ENCODE assay signal across 10 cellular contexts in genomic region chr11:95512177-95512576, GRCh38.
DNase-seq lines count a peak whose midpoint lies in the region; ATAC-seq and TF ChIP-seq lines count a peak whose summit lies in the region.
"Had no signal": no experiment of that assay in that cellular context is flagged by ENCODE, and none has a peak within 500 bp of the region (broad histone marks: within the 10 kb centered on the region; RNA-seq: fewer than 3 reads in every experiment).

No MANE protein-coding gene starts in this region.

- H3K4me1 ChIP-seq in breast epithelium = peaks cover 2 to 5% of the 10 kb centered on the region in 2 donors
- peaks cover 0 to 15% (median 6%) of the 10 kb centered on the region in 4 donors for H3K4me1 ChIP-seq in stomach

- WGBS in stomach, 5 donors = 56 to 80% (median 72%) methylated on average over 4 of the region's 4 CpGs

- TF ChIP-seq POLR2A in breast epithelium (IDR thresholded peaks at IDR 0.05) (no peak), stomach (IDR thresholded peaks at IDR 0.05) (no peak)

- DNase-seq in H4 (ENCODE audit: low spot score) = peak; percentile 21
- peak in 1 of 2 donors; percentile 52 for DNase-seq in breast epithelium (ENCODE audit: low spot score in 2 of 2)
- peak; percentile 31 for DNase-seq in kidney tubule cell (ENCODE audit: low spot score)
- no peak for DNase-seq in stomach
- no peak for DNase-seq in ureter (ENCODE audit: low spot score)
- no peak for DNase-seq in activated T-cell treated with anti-CD3 and anti-CD28 coated beads, Interleukin-2, amount 50 U/mL, for 48 hours
- no peak for DNase-seq in stimulated activated naive CD8-positive, alpha-beta T cell treated with anti-CD3 and anti-CD28 coated beads, Interleukin-15, Interleukin-2, amounts not matched to agents 100 U/mL and 50 U/mL, for 24 hours
- DNase-seq: activated CD4-positive, alpha-beta T cell treated with anti-CD3 and anti-CD28 coated beads, Interleukin-2, amount 50 U/mL, for 48 hours; MM.1S had no signal

- H3K36me3 ChIP-seq in breast epithelium (no peaks in the 10 kb centered on the region), stomach (no peaks in the 10 kb centered on the region)

- no peak for TF ChIP-seq EP300 in stomach (IDR thresholded peaks at IDR 0.05)

- H3K27ac ChIP-seq in breast epithelium (peak overlapping the region; percentile 71 to 85), stomach (peak overlapping the region in 4 of 5 donors; percentile 24 to 70 (median 54))

- intact Hi-C loops in breast epithelium (cut with DNase I; ENCODE audit: low total_unique reads) (no loop called here), stomach (cut with DNase I; ENCODE audit: low total_unique reads) (no loop called here)

- ATAC-seq in HG02763 (IDR thresholded peaks at IDR 0.05; ENCODE audit: unreplicated experiment) = no peak
- no peak for ATAC-seq in stimulated activated naive CD8-positive, alpha-beta T cell treated with anti-CD3 and anti-CD28 coated beads, Interleukin-15, Interleukin-2, amounts not matched to agents 100 U/mL and 50 U/mL, for 24 hours

- no peak overlapping the region for H3K4me3 ChIP-seq in breast epithelium
- H3K4me3 ChIP-seq in stomach = no peak overlapping the region

- no peaks in the 10 kb centered on the region for H3K27me3 ChIP-seq in breast epithelium
- H3K27me3 ChIP-seq in stomach = no peaks in the 10 kb centered on the region

- H3K9me3 ChIP-seq in breast epithelium (no peaks in the 10 kb centered on the region), stomach (no peaks in the 10 kb centered on the region)

- no peak for TF ChIP-seq CTCF in breast epithelium (IDR thresholded peaks at IDR 0.05)
- TF ChIP-seq CTCF in stomach (IDR thresholded peaks at IDR 0.05) = no peak

Comparison
In these comparisons a context has a peak if more than half of its experiments do, and no peak if none do; other contexts are left out.
1. DNase-seq: peak in H4 (single experiment) and kidney tubule cell (single experiment); none in stomach (single experiment), ureter (single experiment), activated T-cell treated with anti-CD3 and anti-CD28 coated beads, Interleukin-2, amount 50 U/mL, for 48 hours (0 of 2) and stimulated activated naive CD8-positive, alpha-beta T cell treated with anti-CD3 and anti-CD28 coated beads, Interleukin-15, Interleukin-2, amounts not matched to agents 100 U/mL and 50 U/mL, for 24 hours (single experiment).